ENCODE assay signal across 8 cellular contexts in the genomic region with DNA sequence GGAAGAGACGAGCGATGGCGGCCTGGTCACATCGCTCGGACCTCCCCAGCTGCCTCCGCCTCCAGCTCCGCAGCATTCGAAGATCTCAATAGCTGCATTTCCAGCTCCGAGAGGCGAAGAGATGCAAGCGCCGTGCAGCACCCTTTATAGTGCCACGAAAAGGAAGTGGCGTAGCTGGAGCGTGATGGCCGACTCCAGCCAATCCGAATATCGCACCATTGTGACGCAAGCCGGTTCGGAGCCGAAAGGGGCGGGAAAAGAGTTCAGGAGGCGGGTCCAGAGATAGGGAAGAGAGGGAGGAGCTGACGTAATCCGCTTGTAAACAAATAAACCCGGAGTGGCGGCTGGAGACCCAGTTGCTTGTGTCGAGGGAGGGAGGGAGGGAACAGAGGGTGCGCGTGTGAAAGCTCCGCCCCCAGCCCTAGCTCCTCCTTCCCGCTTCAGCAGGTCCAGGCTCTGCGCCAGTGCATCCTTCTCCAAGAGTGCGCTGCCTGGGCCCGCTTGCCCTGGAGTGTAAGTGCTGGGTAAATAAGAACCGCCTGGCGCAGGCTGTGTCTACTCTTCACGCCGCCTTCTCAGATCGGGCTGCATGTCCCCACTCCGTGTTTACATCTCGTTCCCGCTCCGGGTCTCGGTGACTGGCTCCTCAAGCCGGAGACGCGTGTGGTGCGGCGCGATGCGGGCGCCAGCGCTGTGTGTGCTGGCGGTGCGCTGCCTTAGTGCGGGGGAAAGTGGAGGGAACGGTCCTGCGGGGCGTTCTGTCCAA. TPM values are rescaled to one million over a fixed set of nuclear protein-coding genes. Genes with fewer than 3 reads are reported as not detected.
DNase-seq lines count a peak whose midpoint lies in the region; FAIRE-seq and TF ChIP-seq lines count a peak whose summit lies in the region.

Gene BTG1 (minus strand): TSS at position 116 of the 766 bp plus-strand sequence. CDS start 311 bp downstream, outside the sequence.

- peak within 1 kb of the TSS; percentile 76 for H2BK12ac ChIP-seq in neuronal stem cell (ENCODE audit: low read length)

- H3K27ac ChIP-seq in SK-N-MC (no peak within 1 kb of the TSS; the same call in 1 of the 2 replicates), neuronal stem cell (replicated peaks; ENCODE audit: low read length) (peak within 1 kb of the TSS; percentile 97)

- no peaks in the 10 kb centered on the region for H3K9me3 ChIP-seq in SK-N-MC (ENCODE audit: low read depth, low read length)
- H3K9me3 ChIP-seq in neuronal stem cell (replicated peaks in 1 of 2; ENCODE audit: control insufficient read depth in 2 of 2, insufficient read depth in 1 of 2, low read depth in 1 of 2, low read length in 2 of 2), result no peaks in the 10 kb centered on the region

- peak; percentile 98 for DNase-seq in GM04503 (ENCODE audit: low read depth)
- peak; percentile 100 for DNase-seq in HFFc6
- peak; percentile 100 for DNase-seq in NB4 (ENCODE audit: low read depth)
- peak; percentile 99 for DNase-seq in SK-N-MC (ENCODE audit: low read depth, low spot score)
- DNase-seq in activated naive CD4-positive, alpha-beta T cell treated with anti-CD3 and anti-CD28 coated beads, Interleukin-2, amount 10 ng/mL, durations not matched to agents 7 days and 5 days, result peak; percentile 99
- DNase-seq in frontal cortex (ENCODE audit: low spot score in 2 of 2), result peak; percentile 98
- peak; percentile 100 for DNase-seq in neuronal stem cell (ENCODE audit: low spot score)

- peaks cover 5% of the 10 kb centered on the region; the same call in 1 of the 2 replicates for H3K9me3 Mint-ChIP-seq in HFFc6
- no peaks in the 10 kb centered on the region for H3K9me3 Mint-ChIP-seq in activated naive CD4-positive, alpha-beta T cell treated with anti-CD3 and anti-CD28 coated beads, Interleukin-2, amount 10 ng/mL, durations not matched to agents 7 days and 5 days

- no peaks in the 10 kb centered on the region for H3K27me3 ChIP-seq in neuronal stem cell (ENCODE audit: control insufficient read depth in 3 of 3, insufficient read depth in 3 of 3, low read depth in 1 of 3, low read length in 3 of 3)

- H3K4me2 ChIP-seq in neuronal stem cell (ENCODE audit: insufficient read depth, low read length, poor library complexity, severe bottlenecking), result peak within 1 kb of the TSS; percentile 62

- H3K4me3 ChIP-seq in NB4 (ENCODE audit: low read depth, low read length) (peak within 1 kb of the TSS; percentile 85), SK-N-MC (peak within 1 kb of the TSS; percentile 94), neuronal stem cell (ENCODE audit: low read length in 2 of 2) (peak within 1 kb of the TSS; percentile 96 to 97)

- H3K4me1 ChIP-seq in neuronal stem cell (ENCODE audit: control insufficient read depth in 2 of 2, insufficient read depth in 1 of 2, low read depth in 1 of 2, low read length in 2 of 2), result peaks cover 0 to 12% of the 10 kb centered on the region in 2 donors

- H2AFZ ChIP-seq in neuronal stem cell (ENCODE audit: low read length), result peak within 1 kb of the TSS; percentile 90

- TF ChIP-seq POLR2A in NB4 (IDR thresholded peaks at IDR 0.05; ENCODE audit: extremely low read depth, insufficient read length), result peak; percentile 100

- H3K14ac ChIP-seq in neuronal stem cell (ENCODE audit: low read length), result peak within 1 kb of the TSS; percentile 92

- H3K4me1 Mint-ChIP-seq in HFFc6 (ENCODE audit: low read depth), result peaks cover 37% of the 10 kb centered on the region
- peaks cover 23% of the 10 kb centered on the region for H3K4me1 Mint-ChIP-seq in activated naive CD4-positive, alpha-beta T cell treated with anti-CD3 and anti-CD28 coated beads, Interleukin-2, amount 10 ng/mL, durations not matched to agents 7 days and 5 days

- H3K9ac ChIP-seq in SK-N-MC (ENCODE audit: insufficient read length) (peak within 1 kb of the TSS; percentile 89), neuronal stem cell (ENCODE audit: low read depth, low read length, poor library complexity) (peak within 1 kb of the TSS; percentile 100)

- peak; percentile 99 for FAIRE-seq in frontal cortex (lab: Jason Lieb, UNC)

- peaks cover 41% of the 10 kb centered on the region for H3K36me3 Mint-ChIP-seq in HFFc6 (ENCODE audit: low read depth)
- H3K36me3 Mint-ChIP-seq in activated naive CD4-positive, alpha-beta T cell treated with anti-CD3 and anti-CD28 coated beads, Interleukin-2, amount 10 ng/mL, durations not matched to agents 7 days and 5 days, result peaks cover 70% of the 10 kb centered on the region

- H3K79me1 ChIP-seq in neuronal stem cell (ENCODE audit: low read depth, low read length), result peaks cover 2% of the 10 kb centered on the region

- no CpG with 5 or more reads among the region's 61 CpGs for WGBS in neuronal stem cell (ENCODE audit: extremely low coverage in 2 of 2, insufficient read length in 2 of 2, insufficient replicate concordance in 1 of 2), 2 donors

- H3K18ac ChIP-seq in neuronal stem cell (ENCODE audit: low read length), result peak within 1 kb of the TSS; percentile 100

- H3K36me3 ChIP-seq in SK-N-MC (ENCODE audit: insufficient read depth, low read length), result peaks cover 29% of the 10 kb centered on the region
- H3K36me3 ChIP-seq in neuronal stem cell (replicated peaks in 1 of 2; ENCODE audit: control insufficient read depth in 2 of 2, insufficient read depth in 2 of 2, low read length in 2 of 2), result peaks cover 2 to 32% of the 10 kb centered on the region in 2 donors

- H2BK5ac ChIP-seq in neuronal stem cell (ENCODE audit: low read length), result peak within 1 kb of the TSS; percentile 97

- H2AK5ac ChIP-seq in neuronal stem cell (ENCODE audit: low read depth, low read length), result peak within 1 kb of the TSS; percentile 93

- peaks cover 11% of the 10 kb centered on the region for H3K27me3 Mint-ChIP-seq in HFFc6 (ENCODE audit: insufficient read depth)
- peaks cover 8% of the 10 kb centered on the region for H3K27me3 Mint-ChIP-seq in activated naive CD4-positive, alpha-beta T cell treated with anti-CD3 and anti-CD28 coated beads, Interleukin-2, amount 10 ng/mL, durations not matched to agents 7 days and 5 days

- no peak within 1 kb of the TSS for H2BK15ac ChIP-seq in neuronal stem cell (ENCODE audit: low read length)

- H3K4ac ChIP-seq in neuronal stem cell (ENCODE audit: low read length), result peak within 1 kb of the TSS; percentile 59

- H3K27ac Mint-ChIP-seq in HFFc6, result peak within 1 kb of the TSS; percentile 97
- peak within 1 kb of the TSS; percentile 100 for H3K27ac Mint-ChIP-seq in activated naive CD4-positive, alpha-beta T cell treated with anti-CD3 and anti-CD28 coated beads, Interleukin-2, amount 10 ng/mL, durations not matched to agents 7 days and 5 days

- CTCF ChIA-PET in activated naive CD4-positive, alpha-beta T cell treated with anti-CD3 and anti-CD28 coated beads, Interleukin-2, amount 10 ng/mL, durations not matched to agents 7 days and 5 days (lab: Charles Lee), result interaction anchor here (0.6 to 3.4 kb wide), 14 partner anchors 8 to 424 kb away, joined by 3 to 29 read pairs (median 4); no protein-coding TSS in a partner anchor

- peak within 1 kb of the TSS; percentile 99 for H3K23ac ChIP-seq in neuronal stem cell (ENCODE audit: low read depth, low read length, poor library complexity)

- peak within 1 kb of the TSS; percentile 87 for H4K91ac ChIP-seq in neuronal stem cell (ENCODE audit: low read depth, low read length, poor library complexity)

- H3K4me3 Mint-ChIP-seq in HFFc6, result peak within 1 kb of the TSS; percentile 99
- H3K4me3 Mint-ChIP-seq in activated naive CD4-positive, alpha-beta T cell treated with anti-CD3 and anti-CD28 coated beads, Interleukin-2, amount 10 ng/mL, durations not matched to agents 7 days and 5 days, result peak within 1 kb of the TSS; percentile 100

- TF ChIP-seq CTCF in HFFc6 (IDR thresholded peaks at IDR 0.05) (no peak), NB4 (IDR thresholded peaks at IDR 0.05; ENCODE audit: low read depth, low read length) (no peak), subcutaneous adipose tissue (IDR thresholded peaks at IDR 0.05; ENCODE audit: low read depth) (no peak)

- H2BK120ac ChIP-seq in neuronal stem cell (ENCODE audit: low read depth, low read length), result peak within 1 kb of the TSS; percentile 65

- H4K8ac ChIP-seq in neuronal stem cell (ENCODE audit: low read depth, low read length), result no peak within 1 kb of the TSS

RNA-seq across cellular contexts. Expression of gene BTG1, which starts in this region (rescaled TPM):
- total RNA-seq in HFFc6 (2021; fragmentation: NEBNext Ultra II Directional; extraction: Animal tissue kit (Norgen Biotek cat#: 25700)), result 10 to 100 TPM; 38.7 to 49.9 (median 45.3) TPM
- total RNA-seq in frontal cortex, result 15.5 TPM
- polyA plus RNA-seq in neuronal stem cell (2013, experiment 1 of 2), result 44.8 TPM
- 46.5 TPM for polyA plus RNA-seq in neuronal stem cell (2013, experiment 2 of 2)
- 100 to 1,000 TPM; 109 to 173 (median 151) TPM for total RNA-seq in subcutaneous adipose tissue
